Comparison of ENCODE assay signal across 34 cellular contexts in the genomic region with DNA sequence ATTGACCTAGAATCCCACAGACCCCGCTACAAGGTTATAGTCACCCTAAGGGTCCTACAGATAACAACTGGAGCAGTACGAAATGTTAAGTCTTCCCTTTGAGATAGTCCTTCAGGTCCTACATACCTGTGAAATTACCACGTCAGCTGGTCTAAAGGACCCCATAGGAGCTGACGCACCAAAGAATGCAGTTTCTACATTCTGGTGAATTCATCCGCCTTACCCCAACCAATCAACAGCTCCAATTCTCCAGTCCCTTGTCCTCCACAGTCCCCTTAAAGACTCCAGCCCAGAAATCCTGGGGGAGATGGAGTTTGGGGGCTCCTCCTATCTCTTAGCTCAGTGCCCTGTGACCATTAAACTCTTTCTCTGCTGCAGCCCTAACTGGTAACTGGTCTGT. TPM values are rescaled to one million over a fixed set of nuclear protein-coding genes. Genes with fewer than 3 reads are reported as not detected.
A peak's percentile ranks its signal among the peaks of the same experiment; 100 is the strongest.
DNase-seq lines count a peak whose midpoint lies in the region; ATAC-seq, FAIRE-seq and TF ChIP-seq lines count a peak whose summit lies in the region.
"Had no signal": no experiment of that assay in that cellular context is flagged by ENCODE, and none has a peak within 500 bp of the region (broad histone marks: within the 10 kb centered on the region; RNA-seq: fewer than 3 reads in every experiment).

No MANE protein-coding gene starts in this region.

- intact Hi-C loops in testis (cut with DNase I; ENCODE audit: low total_unique reads) = no loop called here

- H3K4me1 ChIP-seq in astrocyte (ENCODE audit: insufficient read depth, low read length) (peaks cover 16% of the 10 kb centered on the region), testis (no peaks in the 10 kb centered on the region)

- no peaks in the 10 kb centered on the region for H3K27me3 ChIP-seq in astrocyte (ENCODE audit: insufficient read depth, low read length)
- H3K27me3 ChIP-seq in testis = no peaks in the 10 kb centered on the region

- FAIRE-seq in astrocyte (lab: Jason Lieb, UNC) (no peak), RCC 7860 (lab: Jason Lieb, UNC) (no peak)
- FAIRE-seq: endothelial cell of umbilical vein had no signal

- no peaks in the 10 kb centered on the region for H3K9me3 ChIP-seq in astrocyte (ENCODE audit: insufficient read depth, low read depth, low read length)
- H3K9me3 ChIP-seq in testis = no peaks in the 10 kb centered on the region

- no peaks in the 10 kb centered on the region for H4K20me1 ChIP-seq in astrocyte (ENCODE audit: insufficient read depth, low read length)

- WGBS in testis, 2 donors = 62 to 71% methylated on average over 5 of the region's 5 CpGs

- TF ChIP-seq CTCF in astrocyte (IDR thresholded peaks at IDR 0.05; ENCODE audit: insufficient read depth, low read depth, low read length) = no peak
- TF ChIP-seq CTCF in testis (IDR thresholded peaks at IDR 0.05) = no peak

- no peak for DNase-seq in activated naive CD8-positive, alpha-beta T cell treated with anti-CD3 and anti-CD28 coated beads, Interleukin-2, amount 50 U/mL, for 24 hours
- no peak for DNase-seq in activated naive CD8-positive, alpha-beta T cell treated with anti-CD3 and anti-CD28 coated beads for 36 hours
- peak; percentile 6 for DNase-seq in HT-29 (ENCODE audit: low spot score)
- no peak for DNase-seq in astrocyte (ENCODE audit: low read depth)
- DNase-seq in renal cortical epithelial cell (ENCODE audit: low read depth) = peak; percentile 6
- no peak for DNase-seq in RCC 7860 (ENCODE audit: low spot score)
- no peak for DNase-seq in testis
- DNase-seq: activated CD8-positive, alpha-beta memory T cell treated with anti-CD3 and anti-CD28 coated beads, Interleukin-2, amount 50 U/mL, for 48 hours; activated CD8-positive, alpha-beta T cell treated with anti-CD3 and anti-CD28 coated beads for 36 hours; activated naive CD4-positive, alpha-beta T cell treated with anti-CD3 and anti-CD28 coated beads, Interleukin-2, amount 50 U/mL, for 16 hours; AML-193; amygdala; CD4-positive, alpha-beta memory T cell; DMS 273 treated with DMSO at 0.1 percent for 48 hours; glutamatergic neuron; KG1; NCI-H1417 treated with DMSO at 0.1 percent for 48 hours; NCI-H2029 treated with DMSO at 0.1 percent for 48 hours; NCI-H2227 treated with DMSO at 0.1 percent for 48 hours; NCI-H526; OCI-M1; right cardiac atrium; SHP77 treated with DMSO at 0.1 percent for 48 hours; stimulated activated CD4-positive, alpha-beta T cell treated with anti-CD3 and anti-CD28 coated beads, Interleukin-2, amount 100 ng/mL, for 24 hours; stimulated activated CD8-positive, alpha-beta memory T cell treated with anti-CD3 and anti-CD28 coated beads, Interleukin-4, amount 100 ng/mL, for 48 hours had no signal

- H3K79me2 ChIP-seq in astrocyte (ENCODE audit: insufficient read depth, low read length) = no peaks in the 10 kb centered on the region

- H3K27ac Mint-ChIP-seq in activated naive CD8-positive, alpha-beta T cell treated with anti-CD3 and anti-CD28 coated beads, Interleukin-2, amount 50 U/mL, for 24 hours = no peak overlapping the region
- H3K27ac Mint-ChIP-seq in activated naive CD8-positive, alpha-beta T cell treated with anti-CD3 and anti-CD28 coated beads for 36 hours = no peak overlapping the region
- H3K27ac Mint-ChIP-seq in astrocyte (ENCODE audit: unreplicated experiment) = no peak overlapping the region
- H3K27ac Mint-ChIP-seq: activated CD8-positive, alpha-beta T cell treated with anti-CD3 and anti-CD28 coated beads for 36 hours; CD4-positive, alpha-beta memory T cell; GM23338; memory B cell; neural progenitor cell; stimulated activated naive CD8-positive, alpha-beta T cell treated with anti-CD3 and anti-CD28 coated beads, Interleukin-15, Interleukin-2, amounts not matched to agents 100 ng/mL and 50 ng/mL, for 24 hours; T-helper 2 cell treated with Interferon-gamma antibody and Interleukin-4, amounts not matched to agents 5 μg/mL and 100 μg/mL, for 36 hours had no signal

- no peak for ATAC-seq in activated naive CD8-positive, alpha-beta T cell treated with anti-CD3 and anti-CD28 coated beads, Interleukin-2, amount 50 U/mL, for 24 hours
- ATAC-seq in GM21723 (IDR thresholded peaks at IDR 0.05; ENCODE audit: unreplicated experiment) = no peak
- ATAC-seq: activated CD8-positive, alpha-beta T cell treated with anti-CD3 and anti-CD28 coated beads for 36 hours; right cardiac atrium had no signal

- peak overlapping the region; percentile 26 for H3K9ac ChIP-seq in astrocyte (ENCODE audit: low read length)
- H3K9ac ChIP-seq: neural progenitor cell had no signal

- peak overlapping the region; percentile 76 for H3K4me2 ChIP-seq in astrocyte (ENCODE audit: low read length)
- H3K4me2 ChIP-seq: GM23338, neural progenitor cell had no signal

- peak overlapping the region; percentile 24 for H3K4me3 Mint-ChIP-seq in activated naive CD8-positive, alpha-beta T cell treated with anti-CD3 and anti-CD28 coated beads, Interleukin-2, amount 50 U/mL, for 24 hours
- no peak overlapping the region for H3K4me3 Mint-ChIP-seq in activated naive CD8-positive, alpha-beta T cell treated with anti-CD3 and anti-CD28 coated beads for 36 hours
- no peak overlapping the region for H3K4me3 Mint-ChIP-seq in astrocyte (ENCODE audit: unreplicated experiment)
- H3K4me3 Mint-ChIP-seq: activated CD8-positive, alpha-beta T cell treated with anti-CD3 and anti-CD28 coated beads for 36 hours; GM23338; memory B cell; neural progenitor cell; stimulated activated naive CD8-positive, alpha-beta T cell treated with anti-CD3 and anti-CD28 coated beads, Interleukin-15, Interleukin-2, amounts not matched to agents 100 ng/mL and 50 ng/mL, for 24 hours; T-helper 2 cell treated with Interferon-gamma antibody and Interleukin-4, amounts not matched to agents 5 μg/mL and 100 μg/mL, for 36 hours had no signal

- no peaks in the 10 kb centered on the region for H3K36me3 ChIP-seq in astrocyte (ENCODE audit: insufficient read depth, low read length)
- no peaks in the 10 kb centered on the region for H3K36me3 ChIP-seq in testis (ENCODE audit: low read depth, missing control alignments)
- H3K36me3 ChIP-seq: neural progenitor cell had no signal

- H3K4me1 Mint-ChIP-seq in activated naive CD8-positive, alpha-beta T cell treated with anti-CD3 and anti-CD28 coated beads, Interleukin-2, amount 50 U/mL, for 24 hours = peaks cover 8% of the 10 kb centered on the region
- H3K4me1 Mint-ChIP-seq in activated naive CD8-positive, alpha-beta T cell treated with anti-CD3 and anti-CD28 coated beads for 36 hours = peaks cover 8% of the 10 kb centered on the region
- H3K4me1 Mint-ChIP-seq in astrocyte (ENCODE audit: low read depth, unreplicated experiment) = peaks cover 14% of the 10 kb centered on the region
- H3K4me1 Mint-ChIP-seq: memory B cell had no signal

- no peaks in the 10 kb centered on the region for H3K36me3 Mint-ChIP-seq in activated naive CD8-positive, alpha-beta T cell treated with anti-CD3 and anti-CD28 coated beads, Interleukin-2, amount 50 U/mL, for 24 hours (ENCODE audit: low read depth)
- no peaks in the 10 kb centered on the region for H3K36me3 Mint-ChIP-seq in activated naive CD8-positive, alpha-beta T cell treated with anti-CD3 and anti-CD28 coated beads for 36 hours
- peaks cover 2% of the 10 kb centered on the region for H3K36me3 Mint-ChIP-seq in astrocyte (ENCODE audit: low read depth, unreplicated experiment)
- H3K36me3 Mint-ChIP-seq: CD4-positive, alpha-beta memory T cell; memory B cell; neural progenitor cell had no signal

- H3K4me3 ChIP-seq in astrocyte (ENCODE audit: insufficient read depth, low read depth, low read length) (no peak overlapping the region), testis (peak overlapping the region in 1 of 2 donors; percentile 1)
- H3K4me3 ChIP-seq: GM23338, neural progenitor cell had no signal

- peaks cover 25% of the 10 kb centered on the region for H3K27me3 Mint-ChIP-seq in activated naive CD8-positive, alpha-beta T cell treated with anti-CD3 and anti-CD28 coated beads, Interleukin-2, amount 50 U/mL, for 24 hours
- peaks cover 42% of the 10 kb centered on the region for H3K27me3 Mint-ChIP-seq in activated naive CD8-positive, alpha-beta T cell treated with anti-CD3 and anti-CD28 coated beads for 36 hours
- H3K27me3 Mint-ChIP-seq in astrocyte (ENCODE audit: low read depth, unreplicated experiment) = peaks cover 54% of the 10 kb centered on the region

- no peaks in the 10 kb centered on the region for H3K9me3 Mint-ChIP-seq in activated naive CD8-positive, alpha-beta T cell treated with anti-CD3 and anti-CD28 coated beads, Interleukin-2, amount 50 U/mL, for 24 hours
- H3K9me3 Mint-ChIP-seq in activated naive CD8-positive, alpha-beta T cell treated with anti-CD3 and anti-CD28 coated beads for 36 hours = no peaks in the 10 kb centered on the region
- no peaks in the 10 kb centered on the region for H3K9me3 Mint-ChIP-seq in astrocyte (ENCODE audit: unreplicated experiment)
- H3K9me3 Mint-ChIP-seq: activated CD8-positive, alpha-beta T cell treated with anti-CD3 and anti-CD28 coated beads for 36 hours; GM23338; memory B cell; stimulated activated naive CD8-positive, alpha-beta T cell treated with anti-CD3 and anti-CD28 coated beads, Interleukin-15, Interleukin-2, amounts not matched to agents 100 ng/mL and 50 ng/mL, for 24 hours; T-helper 2 cell treated with Interferon-gamma antibody and Interleukin-4, amounts not matched to agents 5 μg/mL and 100 μg/mL, for 36 hours had no signal

- no peak for TF ChIP-seq POLR2A in testis (IDR thresholded peaks at IDR 0.05)

- peak overlapping the region; percentile 59 for H2AFZ ChIP-seq in astrocyte (ENCODE audit: low read depth, low read length)
- H2AFZ ChIP-seq: GM23338 had no signal

- H3K27ac ChIP-seq in astrocyte (ENCODE audit: low read depth, low read length) = no peak overlapping the region
- H3K27ac ChIP-seq in testis = no peak overlapping the region
- H3K27ac ChIP-seq: neural progenitor cell had no signal

RNA-seq across cellular contexts. Expression of a gene that starts 36.2 kb away (rescaled TPM):
- not detected for total RNA-seq in activated naive CD8-positive, alpha-beta T cell treated with anti-CD3 and anti-CD28 coated beads for 36 hours
- not detected in 2 replicates for total RNA-seq in HT-29 (2014; rRNA removed; shearing (Covaris generic))
- total RNA-seq in astrocyte (0.09 and 0.24 TPM in 2 replicates), renal cortical epithelial cell (not detected in 2 replicates), testis (1 to 10 TPM; 1.4 to 3.3 TPM)
- polyA plus RNA-seq in testis (ENCODE audit: insufficient read depth, low read depth, low replicate concordance) = 4.1 TPM
- total RNA-seq: A172; activated CD8-positive, alpha-beta T cell treated with anti-CD3 and anti-CD28 coated beads for 36 hours; CD4-positive, alpha-beta memory T cell; endothelial cell of umbilical vein; left lobe of liver had no signal
- polyA plus RNA-seq: CD4-positive, alpha-beta memory T cell; endothelial cell of umbilical vein had no signal

Comparison
In these comparisons a context has a peak if more than half of its experiments do, and no peak if none do; other contexts are left out.
1. DNase-seq: peak in HT-29 (single experiment) and renal cortical epithelial cell (single experiment); none in activated naive CD8-positive, alpha-beta T cell treated with anti-CD3 and anti-CD28 coated beads, Interleukin-2, amount 50 U/mL, for 24 hours (single experiment), activated naive CD8-positive, alpha-beta T cell treated with anti-CD3 and anti-CD28 coated beads for 36 hours (single experiment), astrocyte (single experiment), RCC 7860 (single experiment) and testis (single experiment).